Comparison of ENCODE assay signal across 22 cellular contexts in genomic region chr5:163531272-163531671, GRCh38. TPM values are rescaled to one million over a fixed set of nuclear protein-coding genes. Genes with fewer than 3 reads are reported as not detected.
A peak's percentile ranks its signal among the peaks of the same experiment; 100 is the strongest.
DNase-seq lines count a peak whose midpoint lies in the region; ATAC-seq, FAIRE-seq and TF ChIP-seq lines count a peak whose summit lies in the region.
"Had no signal": no experiment of that assay in that cellular context is flagged by ENCODE, and none has a peak within 500 bp of the region (broad histone marks: within the 10 kb centered on the region; RNA-seq: fewer than 3 reads in every experiment).

No MANE protein-coding gene starts in this region.

- peak overlapping the region; percentile 48 for H3K27ac ChIP-seq in right cardiac atrium (ENCODE audit: low read length)
- H3K27ac ChIP-seq in heart left ventricle: no peak overlapping the region
- H3K27ac ChIP-seq in H1 (ENCODE audit: low read depth, low read length): no peak overlapping the region
- H3K27ac ChIP-seq: BLaER1, GM23248, HL-60 had no signal

- no peak for TF ChIP-seq RAD21 in H1 (IDR thresholded peaks at IDR 0.05 in 1 of 2, conservative IDR thresholded peaks at IDR 0.05 in 1 of 2; ENCODE audit: low read depth in 2 of 2, low read length in 2 of 2)

- no peak overlapping the region for H3K23ac ChIP-seq in H1 (ENCODE audit: insufficient read length)

- no peak for TF ChIP-seq EP300 in H1 (IDR thresholded peaks at IDR 0.05; ENCODE audit: borderline replicate concordance in 1 of 2, low read depth in 2 of 2, low read length in 2 of 2)

- H2AK5ac ChIP-seq in H1 (ENCODE audit: low read depth, low read length): no peak overlapping the region

- H2AFZ ChIP-seq in H1 (ENCODE audit: low read length): no peak overlapping the region; the same call in 1 of the 2 replicates
- H2AFZ ChIP-seq: GM23248 had no signal

- peak; percentile 81 for FAIRE-seq in H1 (lab: Jason Lieb, UNC)
- FAIRE-seq: G401.6, GM12891, GM19239 had no signal

- H2BK20ac ChIP-seq in H1 (ENCODE audit: low read length): 0 out of 2 replicates have a peak overlapping the region, but pooled peaks have one; percentile 63

- POLR2A ChIA-PET in H1 (lab: Charles Lee; ENCODE audit: partially characterized antibody): interaction anchor here (3.6 kb wide), 1 partner anchor 27 kb away, joined by 22 read pairs; the partner anchor contains the start of gene MAT2B

- H3K36me3 ChIP-seq in heart left ventricle (no peaks in the 10 kb centered on the region), H1 (ENCODE audit: control insufficient read depth in 2 of 4, insufficient read depth in 4 of 4, low read length in 3 of 4) (no peaks in the 10 kb centered on the region)
- H3K36me3 ChIP-seq: BLaER1 had no signal

- ATAC-seq in right cardiac atrium (no peak), heart left ventricle (no peak)
- ATAC-seq: HCT116 had no signal

- no peaks in the 10 kb centered on the region for H3K9me3 ChIP-seq in right cardiac atrium (ENCODE audit: control insufficient read depth, low read length)
- no peaks in the 10 kb centered on the region for H3K9me3 ChIP-seq in heart left ventricle
- no peaks in the 10 kb centered on the region for H3K9me3 ChIP-seq in H1 (ENCODE audit: insufficient read depth in 2 of 2, low read depth in 1 of 2, low read length in 1 of 2)

- WGBS in right cardiac atrium: 73% methylated on average over 3 of the region's 3 CpGs
- 63 to 87% (median 75%) methylated on average over 3 of the region's 3 CpGs for WGBS in heart left ventricle, 4 donors
- WGBS in H1 (ENCODE audit: extremely low coverage in 1 of 2, insufficient coverage in 1 of 2, insufficient read length in 1 of 2, insufficient replicate concordance in 2 of 2, low coverage in 1 of 2, low lambda C conversion rate in 2 of 2, missing lambda C conversion rate in 1 of 2), 2 experiments: 50% methylated on average over 3 of the region's 3 CpGs; no CpG with 5 or more reads in 1 of the 2 experiments

- no peak overlapping the region for H2BK120ac ChIP-seq in H1 (replicated peaks; ENCODE audit: low read depth, low read length)

- TF ChIP-seq CTCF in heart left ventricle (IDR thresholded peaks at IDR 0.05) (no peak), H1 (IDR thresholded peaks at IDR 0.05; ENCODE audit: control extremely low read depth in 1 of 3, insufficient read depth in 1 of 3, low read depth in 1 of 3, low read length in 3 of 3) (peak in 1 of 3 experiments; percentile 20; a peak in 1 of 4 replicates)

- no peak for TF ChIP-seq POLR2A in heart left ventricle (IDR thresholded peaks at IDR 0.05)
- TF ChIP-seq POLR2A in H1 (IDR thresholded peaks at IDR 0.05; ENCODE audit: control extremely low read depth in 1 of 2, low read depth in 2 of 2, low read length in 2 of 2): no peak

- H2BK15ac ChIP-seq in H1 (ENCODE audit: low read length): peak overlapping the region; percentile 76; the same call in 1 of the 2 replicates

- H3K23me2 ChIP-seq in H1 (ENCODE audit: low read depth, low read length): no peaks in the 10 kb centered on the region

- H4K20me1 ChIP-seq in H1 (replicated peaks in 1 of 2; ENCODE audit: control insufficient read depth in 1 of 2, insufficient read depth in 2 of 2, low read length in 2 of 2): no peaks in the 10 kb centered on the region
- H4K20me1 ChIP-seq: BLaER1 had no signal

- 0 out of 2 replicates have a peak overlapping the region, but pooled peaks have one; percentile 53 for H2BK12ac ChIP-seq in H1 (ENCODE audit: low read depth, low read length)

- no peak overlapping the region for H3K9ac ChIP-seq in H1 (replicated peaks in 1 of 4; ENCODE audit: extremely low read depth in 1 of 4, low read depth in 3 of 4, low read length in 3 of 4)
- H3K9ac ChIP-seq: BLaER1, GM23248 had no signal

- H3K27me3 ChIP-seq in right cardiac atrium (ENCODE audit: control insufficient read depth, insufficient read depth) (no peaks in the 10 kb centered on the region), heart left ventricle (no peaks in the 10 kb centered on the region), H1 (replicated peaks in 1 of 4; ENCODE audit: control insufficient read depth in 3 of 4, extremely low read depth in 1 of 4, insufficient read depth in 3 of 4, low read length in 3 of 4) (peaks cover 0 to 1% (median 0%) of the 10 kb centered on the region in 4 experiments; a peak in 1 of 7 replicates)
- H3K27me3 ChIP-seq: BLaER1 had no signal

- no peaks in the 10 kb centered on the region for H3K79me1 ChIP-seq in H1 (ENCODE audit: low read depth, low read length)

- no peak overlapping the region for H2BK5ac ChIP-seq in H1 (ENCODE audit: low read depth, low read length)

- no peak overlapping the region for H3K56ac ChIP-seq in H1 (replicated peaks; ENCODE audit: insufficient read length, low read depth, low read length)

- no peak overlapping the region for H4K5ac ChIP-seq in H1 (ENCODE audit: insufficient read length, low read depth, low read length)

- peaks cover 3% of the 10 kb centered on the region for H3K4me1 ChIP-seq in right cardiac atrium (ENCODE audit: control insufficient read depth, insufficient read depth, low read length)
- peaks cover 0 to 21% (median 6%) of the 10 kb centered on the region in 12 donors for H3K4me1 ChIP-seq in heart left ventricle
- H3K4me1 ChIP-seq in H1 (replicated peaks in 1 of 4; ENCODE audit: control insufficient read depth in 3 of 4, insufficient read depth in 4 of 4, low read length in 3 of 4): peaks cover 2 to 27% (median 13%) of the 10 kb centered on the region in 4 experiments; a peak in 6 of 7 replicates

- no peak for DNase-seq in right cardiac atrium
- no peak for DNase-seq in heart left ventricle
- no peak for DNase-seq in H1 (ENCODE audit: low read depth in 1 of 2, low spot score in 2 of 2)
- peak; percentile 8 for DNase-seq in iPS-NIHi11 (ENCODE audit: low spot score)
- no peak for DNase-seq in G401 (ENCODE audit: low spot score)
- DNase-seq in GOT3 (lab: John Stamatoyannopoulos, UW): no peak
- no peak for DNase-seq in NCI-H1694 treated with DMSO at 0.1 percent for 48 hours (lab: John Stamatoyannopoulos, UW)
- DNase-seq: 8988T; Calu3; CD4-positive, alpha-beta memory T cell; DMS 273 treated with DMSO at 0.1 percent for 48 hours; DMS53; DND-41; EL; GM23248; HFFc6 had no signal

- H4K8ac ChIP-seq in H1 (ENCODE audit: extremely low read depth, insufficient read depth, low read length): no peak overlapping the region

- no peak overlapping the region; a peak in 1 of 4 replicates for H3K4me2 ChIP-seq in H1 (ENCODE audit: insufficient read depth in 1 of 2, low read depth in 2 of 2, low read length in 2 of 2)
- H3K4me2 ChIP-seq: BLaER1 had no signal

- CTCF ChIA-PET in H1 (lab: Charles Lee; ENCODE audit: partially characterized antibody): interaction anchor here (1.5 kb wide), 1 partner anchor 16 kb away, joined by 4 read pairs; no protein-coding TSS in a partner anchor

- H3K79me2 ChIP-seq in H1 (ENCODE audit: control insufficient read depth in 1 of 2, insufficient read depth in 2 of 2, low read length in 2 of 2): no peaks in the 10 kb centered on the region

- intact Hi-C loops in right cardiac atrium (cut with DNase I) (no loop called here), heart left ventricle (cut with DNase I) (no loop called here)

- H3K4me3 ChIP-seq in right cardiac atrium (ENCODE audit: low read length) (no peak overlapping the region), heart left ventricle (no peak overlapping the region), H1 (ENCODE audit: extremely low read depth in 1 of 4, insufficient read depth in 2 of 4, low read depth in 3 of 4, low read length in 4 of 4) (no peak overlapping the region)
- H3K4me3 ChIP-seq: BLaER1, GM23248 had no signal

- H4K91ac ChIP-seq in H1 (replicated peaks; ENCODE audit: insufficient read length, low read length): no peak overlapping the region

- H3K18ac ChIP-seq in H1 (ENCODE audit: extremely low read depth, low read length): no peak overlapping the region; the same call in 1 of the 2 replicates

- in situ Hi-C loops in G401 (cut with HindIII; ENCODE audit: low sequenced_read_pairs): no loop called here

- H3K14ac ChIP-seq in H1 (ENCODE audit: insufficient read length): no peak overlapping the region

- peak overlapping the region; percentile 72 for H3K4ac ChIP-seq in H1 (replicated peaks; ENCODE audit: insufficient read length, low read depth, low read length)

TF ChIP-seq in H1, 55 proteins besides CTCF, POLR2A, EP300 and RAD21 (continues in another document):
- TF ChIP-seq EZH2 (IDR thresholded peaks at IDR 0.05; ENCODE audit: low read depth, low read length, severe bottlenecking) (no peak), SIN3A (conservative IDR thresholded peaks at IDR 0.05 in 1 of 2, IDR thresholded peaks at IDR 0.05 in 1 of 2; ENCODE audit: low read depth in 1 of 2, low read length in 2 of 2) (no peak)

RNA-seq across cellular contexts. Expression of gene MAT2B, which starts 25.9 kb away (rescaled TPM):
- total RNA-seq in right cardiac atrium (10 to 100 TPM; 60.5 to 90.4 (median 75.3) TPM), heart left ventricle (10 to 100 TPM; 46.3 to 61.6 (median 59.3) TPM)
- polyA plus RNA-seq in right cardiac atrium (68.2 TPM), heart left ventricle (10 to 100 TPM; 33.8 to 53.4 TPM), H1 (2011; rRNA removed) (18.7 and 33.9 TPM in 2 replicates)
- 64.1 and 65.2 TPM in 2 replicates for total RNA-seq in H1 (2021; fragmentation: NEBNext Ultra II Directional; extraction: Animal tissue kit (Norgen Biotek cat#: 25700))
- 45.9 TPM for polyA plus RNA-seq in H1 (2011; cell fraction: cytosol; rRNA removed)
- polyA plus RNA-seq in H1 (2011; cell fraction: nucleus; rRNA removed): 19.2 TPM
- 45.1 to 66.2 TPM (median 56.0 TPM) in 4 replicates for polyA plus RNA-seq in H1 (2012, experiment 1 of 2)
- polyA plus RNA-seq in H1 (2012, experiment 2 of 2): 8.1 TPM
- 37.6 TPM for polyA plus RNA-seq in H1 (2013, experiment 1 of 2)
- polyA plus RNA-seq in H1 (2013, experiment 2 of 2): 37.6 TPM
- 51.2 and 74.4 TPM in 2 replicates for polyA minus RNA-seq in H1 (2011; rRNA and poly(A)+ RNA removed)
- polyA minus RNA-seq in H1 (2011; cell fraction: cytosol; rRNA and poly(A)+ RNA removed): 32.3 TPM
- polyA minus RNA-seq in H1 (2011; cell fraction: nucleus; rRNA and poly(A)+ RNA removed): 43.0 TPM
- 39.8 and 46.9 TPM in 2 replicates for total RNA-seq in G401 (2014; rRNA removed; shearing (Covaris generic))
